Comparison of ENCODE assay signal across 10 cellular contexts in the genomic region with DNA sequence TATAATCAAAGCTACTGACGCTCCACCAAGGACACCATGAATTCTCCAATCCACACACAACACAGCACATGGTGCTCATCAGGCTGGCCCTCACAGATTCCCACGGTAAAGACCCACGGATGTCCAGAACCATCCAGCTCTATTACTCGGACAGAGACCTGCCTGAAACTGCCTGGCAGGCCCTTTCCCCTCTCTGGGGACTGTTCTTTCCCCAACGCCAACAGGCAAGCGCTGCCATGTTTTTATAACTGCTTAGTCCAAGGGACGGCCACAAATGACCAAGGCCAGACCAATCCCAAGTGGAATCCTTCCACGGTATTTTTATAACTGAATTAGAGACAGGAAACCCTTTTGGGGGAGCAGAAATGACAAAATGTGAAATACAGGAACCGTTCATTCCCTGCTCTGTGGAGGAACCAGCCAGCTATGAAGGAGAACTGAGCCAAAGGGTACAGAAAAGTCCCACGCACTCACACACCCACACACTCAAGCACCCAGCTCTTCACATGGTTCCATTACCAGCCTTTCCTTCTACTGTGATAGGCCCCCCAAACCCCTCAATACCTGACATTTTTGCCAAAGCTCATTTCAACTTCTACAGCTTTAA. TPM values are rescaled to one million over a fixed set of nuclear protein-coding genes. Genes with fewer than 3 reads are reported as not detected.
A peak's percentile ranks its signal among the peaks of the same experiment; 100 is the strongest.
DNase-seq lines count a peak whose midpoint lies in the region; ATAC-seq and TF ChIP-seq lines count a peak whose summit lies in the region.
"Had no signal": no experiment of that assay in that cellular context is flagged by ENCODE, and none has a peak within 500 bp of the region (broad histone marks: within the 10 kb centered on the region; RNA-seq: fewer than 3 reads in every experiment).

No MANE protein-coding gene starts in this region.

- H3K4me3 ChIP-seq in BLaER1 treated with 17β-estradiol and CSF1 and Interleukin-3, amounts not matched to agents 10 nM and 100 nM = no peak overlapping the region
- H3K4me3 ChIP-seq in GM12865 (ENCODE audit: low read depth, low read length) (peak overlapping the region; percentile 98), NB4 (ENCODE audit: low read depth, low read length) (no peak overlapping the region), fibroblast of mammary gland (ENCODE audit: control insufficient read depth, low read depth, low read length) (no peak overlapping the region), prostate gland (no peak overlapping the region), tibial nerve (no peak overlapping the region)
- H3K4me3 ChIP-seq: colonic mucosa had no signal

- TF ChIP-seq CTCF in GM12865 (IDR thresholded peaks at IDR 0.05; ENCODE audit: insufficient read depth, low read depth, low read length, missing control alignments) (no peak), NB4 (IDR thresholded peaks at IDR 0.05; ENCODE audit: low read depth, low read length) (no peak), fibroblast of mammary gland (conservative IDR thresholded peaks at IDR 0.05; ENCODE audit: control insufficient read depth, insufficient read depth, low read depth, low read length) (no peak), foreskin keratinocyte (conservative IDR thresholded peaks at IDR 0.05) (no peak), prostate gland (IDR thresholded peaks at IDR 0.05) (no peak), tibial nerve (IDR thresholded peaks at IDR 0.05) (no peak)

- H3K4me2 ChIP-seq in BLaER1 treated with 17β-estradiol and CSF1 and Interleukin-3, amounts not matched to agents 10 nM and 100 nM = peak overlapping the region in 9 of 11 experiments; percentile 27 to 92 (median 49); a peak in 18 of 22 replicates

- TF ChIP-seq POLR2A in NB4 (IDR thresholded peaks at IDR 0.05; ENCODE audit: extremely low read depth, insufficient read length) = no peak
- TF ChIP-seq POLR2A in prostate gland (IDR thresholded peaks at IDR 0.05) = no peak
- TF ChIP-seq POLR2A in tibial nerve (IDR thresholded peaks at IDR 0.05) = no peak

- 82% methylated on average over 10 of the region's 10 CpGs for WGBS in prostate gland
- WGBS in tibial nerve, 2 donors = 58 to 69% methylated on average over 10 of the region's 10 CpGs

- H3K36me3 ChIP-seq in BLaER1 treated with 17β-estradiol and CSF1 and Interleukin-3, amounts not matched to agents 10 nM and 100 nM = peaks cover 0 to 31% (median 6%) of the 10 kb centered on the region in 11 experiments; a peak in 8 of 22 replicates
- H3K36me3 ChIP-seq in prostate gland = no peaks in the 10 kb centered on the region
- no peaks in the 10 kb centered on the region for H3K36me3 ChIP-seq in tibial nerve
- H3K36me3 ChIP-seq: colonic mucosa had no signal

- TF ChIP-seq EP300 in tibial nerve (IDR thresholded peaks at IDR 0.05) = no peak

- no peak for ATAC-seq in foreskin keratinocyte

- peaks cover 20 to 58% (median 22%) of the 10 kb centered on the region in 10 experiments; a peak in 19 of 20 replicates for H3K4me1 ChIP-seq in BLaER1 treated with 17β-estradiol and CSF1 and Interleukin-3, amounts not matched to agents 10 nM and 100 nM
- peaks cover 6% of the 10 kb centered on the region for H3K4me1 ChIP-seq in foreskin keratinocyte
- H3K4me1 ChIP-seq in prostate gland (replicated peaks) = no peaks in the 10 kb centered on the region
- H3K4me1 ChIP-seq in tibial nerve = peaks cover 0 to 35% (median 7%) of the 10 kb centered on the region in 4 donors

- peaks cover 0 to 38% (median 29%) of the 10 kb centered on the region in 11 experiments; a peak in 19 of 22 replicates for H3K27me3 ChIP-seq in BLaER1 treated with 17β-estradiol and CSF1 and Interleukin-3, amounts not matched to agents 10 nM and 100 nM
- no peaks in the 10 kb centered on the region for H3K27me3 ChIP-seq in foreskin keratinocyte
- no peaks in the 10 kb centered on the region for H3K27me3 ChIP-seq in prostate gland (replicated peaks; ENCODE audit: insufficient read depth)
- no peaks in the 10 kb centered on the region for H3K27me3 ChIP-seq in tibial nerve
- H3K27me3 ChIP-seq: colonic mucosa had no signal

- peak; percentile 72 for DNase-seq in GM12865 (ENCODE audit: low read depth)
- peak; percentile 44 for DNase-seq in NB4 (ENCODE audit: low read depth)
- peak; percentile 16 for DNase-seq in fibroblast of mammary gland (ENCODE audit: low read depth)
- DNase-seq in foreskin keratinocyte = no peak
- DNase-seq in prostate gland (ENCODE audit: low spot score) = no peak
- no peak for DNase-seq in occipital lobe (lab: John Stamatoyannopoulos, UW)
- no peak for DNase-seq in tibial nerve (ENCODE audit: low spot score in 2 of 2)
- DNase-seq: colonic mucosa; stimulated activated CD4-positive, alpha-beta T cell treated with anti-CD3 and anti-CD28 coated beads, Interleukin-4, amount 100 ng/mL, for 24 hours had no signal

- H3K9me3 ChIP-seq in BLaER1 treated with 17β-estradiol and CSF1 and Interleukin-3, amounts not matched to agents 10 nM and 100 nM (replicated peaks in 1 of 11) = peaks cover 0 to 37% (median 6%) of the 10 kb centered on the region in 11 experiments; a peak in 9 of 22 replicates
- no peaks in the 10 kb centered on the region for H3K9me3 ChIP-seq in prostate gland
- no peaks in the 10 kb centered on the region for H3K9me3 ChIP-seq in tibial nerve
- H3K9me3 ChIP-seq: colonic mucosa had no signal

- no peak overlapping the region for H3K9ac ChIP-seq in BLaER1 treated with 17β-estradiol and CSF1 and Interleukin-3, amounts not matched to agents 10 nM and 100 nM

- intact Hi-C loops in prostate gland (cut with DNase I) = loop anchor here (10.0 kb wide), 2 partner anchors 365 to 695 kb away; a partner anchor contains a TSS

- no peak overlapping the region; a peak in 1 of 22 replicates for H3K27ac ChIP-seq in BLaER1 treated with 17β-estradiol and CSF1 and Interleukin-3, amounts not matched to agents 10 nM and 100 nM
- H3K27ac ChIP-seq in foreskin keratinocyte (no peak overlapping the region), prostate gland (no peak overlapping the region), tibial nerve (peak overlapping the region in 2 of 4 donors; percentile 25 to 54)
- H3K27ac ChIP-seq: colonic mucosa had no signal

- H4K20me1 ChIP-seq in BLaER1 treated with 17β-estradiol and CSF1 and Interleukin-3, amounts not matched to agents 10 nM and 100 nM = peaks cover 61 to 88% (median 80%) of the 10 kb centered on the region in 11 experiments

RNA-seq across cellular contexts. Expression of a gene that starts 4.1 kb away (rescaled TPM):
- total RNA-seq in foreskin keratinocyte (15.1 and 16.0 TPM in 2 replicates), prostate gland (10 to 100 TPM; 13.2 to 17.4 TPM), occipital lobe (41.0 TPM), tibial nerve (10 to 100 TPM; 29.3 to 52.4 (median 34.5) TPM)
- polyA plus RNA-seq in foreskin keratinocyte = 6.3 and 6.7 TPM in 2 replicates

Comparison
In these comparisons a context has a peak if more than half of its experiments do, and no peak if none do; other contexts are left out.
1. DNase-seq: peak in GM12865 (single experiment), NB4 (single experiment) and fibroblast of mammary gland (single experiment); none in foreskin keratinocyte (0 of 2), prostate gland (single experiment), occipital lobe (single experiment) and tibial nerve (0 of 2).